Comparison of ENCODE assay signal across 16 cellular contexts in the genomic region with DNA sequence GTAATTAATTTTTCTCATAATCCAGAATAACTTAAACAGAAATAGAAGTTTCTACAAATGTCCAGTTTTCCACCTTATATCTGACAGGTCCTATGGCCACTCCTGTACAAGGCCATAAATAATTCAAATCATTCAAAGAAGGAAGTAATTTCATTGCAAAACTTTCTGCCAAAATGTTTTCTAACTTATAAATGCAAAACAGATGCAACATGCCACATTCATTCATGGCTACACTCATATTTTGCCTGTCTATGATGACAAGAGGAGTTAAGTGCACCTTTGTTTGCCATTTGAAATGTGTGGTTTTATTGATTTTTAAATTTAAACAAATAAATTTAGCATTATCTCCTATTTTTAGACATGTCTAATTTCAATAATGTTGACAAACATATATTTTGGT.
"Had no signal": no experiment of that assay in that cellular context is flagged by ENCODE, and none has a peak within 500 bp of the region (broad histone marks: within the 10 kb centered on the region; RNA-seq: fewer than 3 reads in every experiment).

No MANE protein-coding gene starts in this region.

- H3K4me3 ChIP-seq: adrenal gland, breast epithelium, esophagus squamous epithelium, lower lobe of right lung had no signal

- H3K27me3 ChIP-seq: adrenal gland, breast epithelium, esophagus squamous epithelium, foreskin keratinocyte had no signal

- H3K9me3 ChIP-seq: adrenal gland, breast epithelium, esophagus squamous epithelium, lower lobe of right lung had no signal

- H3K27ac ChIP-seq: adrenal gland, breast epithelium, foreskin keratinocyte, lower lobe of right lung, VCaP had no signal

- H3K36me3 ChIP-seq: adrenal gland, esophagus squamous epithelium, lower lobe of right lung had no signal

- DNase-seq: activated CD4-positive, CD25-positive, alpha-beta regulatory T cell treated with anti-CD3 and anti-CD28 coated beads, Interleukin-2, amount 50 U/mL, for 72 hours; activated CD8-positive, alpha-beta memory T cell treated with anti-CD3 and anti-CD28 coated beads for 24 hours; activated CD8-positive, alpha-beta memory T cell treated with anti-CD3 and anti-CD28 coated beads, Interleukin-2, amount 50 U/mL, for 48 hours; activated gamma-delta T cell; adrenal gland; effector memory CD4-positive, alpha-beta T cell; esophagus squamous epithelium; glutamatergic neuron; hypothalamus; islet precursor cell; lower lobe of right lung; stimulated activated CD4-positive, alpha-beta T cell treated with anti-CD3 and anti-CD28 coated beads, Interleukin-4, amount 100 ng/mL, for 24 hours had no signal

- ATAC-seq: stimulated activated effector memory CD8-positive, alpha-beta T cell treated with anti-CD3 and anti-CD28 coated beads, Interleukin-12 subunit alpha, Interleukin-12 subunit beta, amount 100 ng/mL, for 72 hours had no signal
